In genomic region chr9:130343445-130343918, GRCh38 we compare ENCODE assay signal across 8 cellular contexts.
A peak's percentile ranks its signal among the peaks of the same experiment; 100 is the strongest.
DNase-seq lines count a peak whose midpoint lies in the region; TF ChIP-seq lines count a peak whose summit lies in the region.

No MANE protein-coding gene starts in this region.

- TF ChIP-seq CTCF in foreskin fibroblast (IDR thresholded peaks at IDR 0.05; ENCODE audit: low read depth, low read length), result peak; percentile 64

- H3K4me3 ChIP-seq in foreskin fibroblast (ENCODE audit: low read depth in 1 of 2, low read length in 2 of 2), result no peak overlapping the region

- no peak overlapping the region for H3K27ac Mint-ChIP-seq in activated CD4-positive, alpha-beta memory T cell treated with anti-CD3 and anti-CD28 coated beads, Interleukin-2, amount 10 ng/mL, durations not matched to agents 7 days and 5 days

- H3K4me3 Mint-ChIP-seq in activated CD4-positive, alpha-beta memory T cell treated with anti-CD3 and anti-CD28 coated beads, Interleukin-2, amount 10 ng/mL, durations not matched to agents 7 days and 5 days, result no peak overlapping the region

- H3K9me3 Mint-ChIP-seq in activated CD4-positive, alpha-beta memory T cell treated with anti-CD3 and anti-CD28 coated beads, Interleukin-2, amount 10 ng/mL, durations not matched to agents 7 days and 5 days, result no peaks in the 10 kb centered on the region

- POLR2A ChIA-PET in activated CD4-positive, alpha-beta memory T cell treated with anti-CD3 and anti-CD28 coated beads, Interleukin-2, amount 10 ng/mL, durations not matched to agents 7 days and 5 days (lab: Charles Lee), result no interaction called here

- peak; percentile 2 to 31 for DNase-seq in activated CD4-positive, alpha-beta T cell treated with anti-CD3 and anti-CD28 coated beads for 24 hours (ENCODE audit: low read depth in 2 of 2)
- no peak for DNase-seq in activated CD4-positive, alpha-beta T cell treated with anti-CD3 and anti-CD28 coated beads for 1 hour
- DNase-seq in activated CD4-positive, alpha-beta memory T cell treated with anti-CD3 and anti-CD28 coated beads, Interleukin-2, amount 10 ng/mL, durations not matched to agents 7 days and 5 days, result peak; percentile 22
- no peak for DNase-seq in foreskin fibroblast
- peak; percentile 21 to 23 for DNase-seq in stimulated activated CD4-positive, alpha-beta T cell treated with anti-CD3 and anti-CD28 coated beads, Interleukin-1b, Interleukin-23, amount 100 ng/mL, for 4 hours (ENCODE audit: low read depth in 2 of 2)
- no peak for DNase-seq in NCI-H2081 treated with DMSO at 0.1 percent for 48 hours (lab: John Stamatoyannopoulos, UW)
- no peak for DNase-seq in medulla oblongata (ENCODE audit: extremely low spot score)
- DNase-seq in NCI-H1436 treated with DMSO at 0.1 percent for 48 hours (lab: John Stamatoyannopoulos, UW), result no peak

- H3K4me1 Mint-ChIP-seq in activated CD4-positive, alpha-beta memory T cell treated with anti-CD3 and anti-CD28 coated beads, Interleukin-2, amount 10 ng/mL, durations not matched to agents 7 days and 5 days, result no peaks in the 10 kb centered on the region

- no peaks in the 10 kb centered on the region for H3K36me3 Mint-ChIP-seq in activated CD4-positive, alpha-beta memory T cell treated with anti-CD3 and anti-CD28 coated beads, Interleukin-2, amount 10 ng/mL, durations not matched to agents 7 days and 5 days (ENCODE audit: low read depth)

- CTCF ChIA-PET in activated CD4-positive, alpha-beta memory T cell treated with anti-CD3 and anti-CD28 coated beads, Interleukin-2, amount 10 ng/mL, durations not matched to agents 7 days and 5 days (lab: Charles Lee), result no interaction called here

- no peaks in the 10 kb centered on the region for H3K27me3 Mint-ChIP-seq in activated CD4-positive, alpha-beta memory T cell treated with anti-CD3 and anti-CD28 coated beads, Interleukin-2, amount 10 ng/mL, durations not matched to agents 7 days and 5 days

Comparison
In these comparisons a context has a peak if more than half of its experiments do, and no peak if none do; other contexts are left out.
1. DNase-seq: peak in activated CD4-positive, alpha-beta T cell treated with anti-CD3 and anti-CD28 coated beads for 24 hours (2 of 2), activated CD4-positive, alpha-beta memory T cell treated with anti-CD3 and anti-CD28 coated beads, Interleukin-2, amount 10 ng/mL, durations not matched to agents 7 days and 5 days (single experiment) and stimulated activated CD4-positive, alpha-beta T cell treated with anti-CD3 and anti-CD28 coated beads, Interleukin-1b, Interleukin-23, amount 100 ng/mL, for 4 hours (2 of 2); none in activated CD4-positive, alpha-beta T cell treated with anti-CD3 and anti-CD28 coated beads for 1 hour (single experiment), foreskin fibroblast (0 of 2), NCI-H2081 treated with DMSO at 0.1 percent for 48 hours (single experiment), medulla oblongata (single experiment) and NCI-H1436 treated with DMSO at 0.1 percent for 48 hours (single experiment).